Comparison of ENCODE assay signal across 8 cellular contexts in the genomic region with DNA sequence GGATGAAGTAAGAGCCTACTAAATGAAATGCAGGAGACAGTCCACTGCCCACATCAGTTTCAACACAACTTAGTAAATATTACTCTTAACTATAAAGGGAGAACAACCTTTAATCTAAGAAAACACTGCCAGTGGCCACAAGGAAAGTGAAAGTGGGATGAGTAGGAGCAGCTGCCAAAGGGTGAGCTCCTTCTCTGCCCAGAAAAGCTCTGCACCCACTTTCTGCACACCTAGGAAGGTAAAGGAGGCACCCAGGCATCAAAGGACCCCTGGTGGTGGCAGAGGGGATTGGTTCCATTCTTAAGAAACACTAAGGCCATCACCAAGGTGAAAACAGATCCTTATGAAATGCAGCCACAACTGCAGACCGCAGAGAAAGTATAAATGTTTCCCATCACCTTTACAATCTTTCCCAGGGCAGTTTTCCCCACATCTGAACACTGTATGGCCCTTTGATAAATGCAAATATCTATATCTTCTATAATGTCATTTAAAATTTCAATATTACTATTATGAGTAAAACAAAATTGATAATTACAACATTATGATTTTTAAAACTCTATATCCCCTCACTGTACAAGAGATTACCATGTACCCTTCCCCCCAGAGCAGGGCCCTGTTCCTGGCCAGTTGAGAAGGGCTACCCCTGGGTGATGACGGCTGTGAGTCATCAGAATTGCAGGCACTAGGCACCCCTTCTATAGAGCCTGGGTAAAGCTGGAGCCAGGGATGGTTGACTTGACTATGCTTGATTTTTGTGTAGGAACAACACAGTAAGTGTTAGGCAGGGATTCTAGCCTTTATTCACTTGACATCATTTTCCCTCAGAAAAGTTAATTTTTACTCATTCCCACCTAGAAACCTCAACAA.
DNase-seq lines count a peak whose midpoint lies in the region; ATAC-seq and TF ChIP-seq lines count a peak whose summit lies in the region.

No MANE protein-coding gene starts in this region.

- ATAC-seq in mucosa of descending colon: peak; percentile 86
- no peak for ATAC-seq in HG02763 (IDR thresholded peaks at IDR 0.05; ENCODE audit: unreplicated experiment)

- H3K36me3 ChIP-seq in WERI-Rb-1 (no peaks in the 10 kb centered on the region), mucosa of descending colon (ENCODE audit: low read depth) (no peaks in the 10 kb centered on the region)

- no peak overlapping the region for H3K4me3 Mint-ChIP-seq in MCF 10A (ENCODE audit: unreplicated experiment)

- no peaks in the 10 kb centered on the region for H3K4me1 ChIP-seq in mucosa of descending colon (ENCODE audit: low read depth)

- no peaks in the 10 kb centered on the region for H3K27me3 Mint-ChIP-seq in MCF 10A (ENCODE audit: insufficient read depth, unreplicated experiment)

- DNase-seq in NCI-H82 (lab: John Stamatoyannopoulos, UW): peak; percentile 61
- no peak for DNase-seq in NCI-H82 treated with DMSO at 0.1 percent for 48 hours (lab: John Stamatoyannopoulos, UW; ENCODE audit: unreplicated experiment)
- DNase-seq in KBM-7: peak; percentile 55
- DNase-seq in WERI-Rb-1: peak; percentile 59
- DNase-seq in MCF 10A (ENCODE audit: unreplicated experiment): peak; percentile 63
- DNase-seq in mucosa of descending colon: peak in 1 of 3 donors; percentile 77
- DNase-seq in stimulated activated naive CD4-positive, alpha-beta T cell (lab: John Stamatoyannopoulos, UW): peak; percentile 43 to 80 (median 58)

- no TSS peak for BruUV-seq in MCF 10A (replicated peaks; lab: Mats Ljungman, UMichigan)

- in situ Hi-C loops in KBM-7 (cut with MboI; ENCODE audit: low pct_unique_long_range_greater_than_20kb, low sequenced_read_pairs): no loop called here

- CTCF ChIA-PET in MCF 10A (lab: Yijun Ruan, JAX): interaction anchor here (0.5 to 5.6 kb wide), 8 partner anchors 17 to 417 kb away, joined by 3 to 35 read pairs (median 3); no protein-coding TSS in a partner anchor

- H3K36me3 Mint-ChIP-seq in MCF 10A (ENCODE audit: insufficient read depth, unreplicated experiment): no peaks in the 10 kb centered on the region

- intact Hi-C loops in MCF 10A (cut with micrococcal nuclease) (loop anchor here (1.0 to 10.0 kb wide), 3 partner anchors 116 to 216 kb away; no protein-coding TSS in a partner anchor), mucosa of descending colon (cut with DNase I, micrococcal nuclease) (no loop called here)

- H3K27ac Mint-ChIP-seq in MCF 10A (ENCODE audit: low read depth, unreplicated experiment): no peak overlapping the region

- POLR2A ChIA-PET in MCF 10A (lab: Yijun Ruan, JAX): interaction anchor here (0.6 kb wide), 1 partner anchor 23 kb away, joined by 4 read pairs; no protein-coding TSS in a partner anchor

- TF ChIP-seq CTCF in WERI-Rb-1 (IDR thresholded peaks at IDR 0.05; ENCODE audit: low read depth, low read length): peak; percentile 77
- TF ChIP-seq CTCF in MCF 10A (IDR thresholded peaks at IDR 0.05; ENCODE audit: unreplicated experiment): peak; percentile 44
- peak; percentile 37 for TF ChIP-seq CTCF in mucosa of descending colon (IDR thresholded peaks at IDR 0.05)

- H3K9me3 Mint-ChIP-seq in MCF 10A (ENCODE audit: unreplicated experiment): no peaks in the 10 kb centered on the region

- H3K4me1 Mint-ChIP-seq in MCF 10A (ENCODE audit: insufficient read depth, unreplicated experiment): no peaks in the 10 kb centered on the region

- H3K27me3 ChIP-seq in WERI-Rb-1 (ENCODE audit: insufficient read depth, low read depth, severe bottlenecking): no peaks in the 10 kb centered on the region

- no peak overlapping the region for H3K27ac ChIP-seq in WERI-Rb-1

- H3K4me3 ChIP-seq in WERI-Rb-1 (ENCODE audit: low read depth, low read length) (no peak overlapping the region), mucosa of descending colon (no peak overlapping the region)

- H3K9me3 ChIP-seq in WERI-Rb-1 (ENCODE audit: severe bottlenecking): no peaks in the 10 kb centered on the region
- H3K9me3 ChIP-seq in mucosa of descending colon: no peaks in the 10 kb centered on the region
